ENCODE assay signal across 8 cellular contexts in genomic region chr2:64654063-64654811, GRCh38. TPM values are rescaled to one million over a fixed set of nuclear protein-coding genes. Genes with fewer than 3 reads are reported as not detected.
A peak's percentile ranks its signal among the peaks of the same experiment; 100 is the strongest.
DNase-seq lines count a peak whose midpoint lies in the region; ATAC-seq, FAIRE-seq and TF ChIP-seq lines count a peak whose summit lies in the region.

No MANE protein-coding gene starts in this region.

- H3K9me3 ChIP-seq in Caco-2 (no peaks in the 10 kb centered on the region), neural progenitor cell (ENCODE audit: low read depth) (no peaks in the 10 kb centered on the region)

- H3K36me3 ChIP-seq in Caco-2 (ENCODE audit: control insufficient read depth, insufficient read depth, low read length) (no peaks in the 10 kb centered on the region), neural progenitor cell (no peaks in the 10 kb centered on the region)

- FAIRE-seq in RCC 7860 (lab: Jason Lieb, UNC) (no peak), urothelium cell line (lab: Jason Lieb, UNC) (peak; percentile 79)

- H3K27ac ChIP-seq in neural progenitor cell = peak overlapping the region; percentile 99

- peak overlapping the region; percentile 83 for H3K4me2 ChIP-seq in neural progenitor cell

- H2AFZ ChIP-seq in neural progenitor cell (replicated peaks) = peak overlapping the region; percentile 69

- DNase-seq in Caco-2 = peak; percentile 89 to 90
- DNase-seq in HT1080 (ENCODE audit: low read depth) = peak; percentile 82
- DNase-seq in RCC 7860 (ENCODE audit: low spot score) = peak; percentile 94
- DNase-seq in activated T-helper 1 cell treated with anti-CD3 and anti-CD28 coated beads, Interleukin-2, amount 50 U/mL, for 16 hours (ENCODE audit: low read depth in 1 of 2, low spot score in 1 of 2) = peak; percentile 32 to 44
- DNase-seq in fibroblast of gingiva (ENCODE audit: low read depth) = peak; percentile 87
- DNase-seq in neural progenitor cell (ENCODE audit: low spot score) = peak; percentile 92
- peak; percentile 91 for DNase-seq in urothelium cell line (ENCODE audit: low spot score)

- H4K20me1 ChIP-seq in neural progenitor cell (ENCODE audit: low read depth) = peaks cover 37% of the 10 kb centered on the region

- peak; percentile 34 for ATAC-seq in GM21390 (IDR thresholded peaks at IDR 0.05; ENCODE audit: unreplicated experiment)

- H3K4me3 ChIP-seq in Caco-2 (ENCODE audit: low read depth, low read length) (peak overlapping the region; percentile 92), neural progenitor cell (peak overlapping the region; percentile 64)

- POLR2A ChIA-PET in Caco-2 (lab: Charles Lee) = interaction anchor here (0.6 to 4.7 kb wide), 30 partner anchors 9 to 654 kb away, joined by 3 to 98 read pairs (median 4); partner anchors contain the start of genes ACTR2, AFTPH, CEP68 and RAB1A

- H3K27ac Mint-ChIP-seq in Caco-2 (ENCODE audit: unreplicated experiment) (peak overlapping the region; percentile 82), neural progenitor cell (peak overlapping the region; percentile 93)

- CTCF ChIA-PET in Caco-2 (lab: Charles Lee) = interaction anchor here (0.7 to 3.2 kb wide), 12 partner anchors 8 to 259 kb away, joined by 3 to 31 read pairs (median 3); no protein-coding TSS in a partner anchor

- H3K4me1 Mint-ChIP-seq in Caco-2 (ENCODE audit: low read depth, unreplicated experiment) (peaks cover 38% of the 10 kb centered on the region), neural progenitor cell (peaks cover 46% of the 10 kb centered on the region)

- peaks cover 20% of the 10 kb centered on the region for H3K36me3 Mint-ChIP-seq in Caco-2 (ENCODE audit: insufficient read depth, unreplicated experiment)
- H3K36me3 Mint-ChIP-seq in neural progenitor cell = no peaks in the 10 kb centered on the region

- H3F3A ChIP-seq in neural progenitor cell (ENCODE audit: low read depth) = peaks cover 54% of the 10 kb centered on the region

- no peaks in the 10 kb centered on the region for H3K9me3 Mint-ChIP-seq in Caco-2 (ENCODE audit: unreplicated experiment)
- no peaks in the 10 kb centered on the region for H3K9me3 Mint-ChIP-seq in neural progenitor cell

- no TSS peak for BruUV-seq in Caco-2 (replicated peaks; lab: Mats Ljungman, UMichigan)

- TF ChIP-seq CTCF in Caco-2 (IDR thresholded peaks at IDR 0.05; ENCODE audit: insufficient read depth in 1 of 2, low read depth in 1 of 2, low read length in 1 of 2, severe bottlenecking in 1 of 2, unreplicated experiment in 1 of 2) = no peak
- TF ChIP-seq CTCF in neural progenitor cell (IDR thresholded peaks at IDR 0.05) = no peak

- intact Hi-C loops in Caco-2 (cut with micrococcal nuclease; ENCODE audit: unreplicated experiment) = loop anchor here (2.0 to 10.0 kb wide), 5 partner anchors 45 to 571 kb away; partner anchors contain the start of genes ACTR2 and AFTPH

- peak overlapping the region; percentile 57 for H3K9ac ChIP-seq in neural progenitor cell

- H3K27me3 ChIP-seq in Caco-2 (replicated peaks; ENCODE audit: control insufficient read depth, insufficient read depth, low read length) (no peaks in the 10 kb centered on the region), neural progenitor cell (no peaks in the 10 kb centered on the region)

- H3K4me1 ChIP-seq in Caco-2 (peaks cover 26% of the 10 kb centered on the region), neural progenitor cell (peaks cover 42% of the 10 kb centered on the region)

- H3K4me3 Mint-ChIP-seq in Caco-2 (ENCODE audit: unreplicated experiment) (peak overlapping the region; percentile 91), neural progenitor cell (peak overlapping the region; percentile 91)

- H3K27me3 Mint-ChIP-seq in Caco-2 (ENCODE audit: insufficient read depth, unreplicated experiment) (no peaks in the 10 kb centered on the region), neural progenitor cell (ENCODE audit: insufficient read depth, low read depth) (no peaks in the 10 kb centered on the region)

- H3K79me2 ChIP-seq in neural progenitor cell (ENCODE audit: low read depth) = peaks cover 39% of the 10 kb centered on the region

RNA-seq across cellular contexts. Expression of gene SERTAD2, which starts 0.5 kb away (rescaled TPM):
- total RNA-seq in Caco-2 (2022) = 25.1 and 25.8 TPM in 2 replicates
- 4.8 and 6.6 TPM in 2 replicates for total RNA-seq in HT1080 (2014; rRNA removed; shearing (Covaris generic))
- polyA plus RNA-seq in HT1080 (2015; cell fraction: cytosol; rRNA removed) = 21.0 and 26.3 TPM in 2 replicates
- polyA plus RNA-seq in HT1080 (2015; cell fraction: nucleus; rRNA removed) = 10.9 and 16.7 TPM in 2 replicates
- total RNA-seq in neural progenitor cell (ENCODE audit: low replicate concordance) = 12.2 and 19.1 TPM in 2 replicates

Comparison
In these comparisons a context has a peak if more than half of its experiments do, and no peak if none do; other contexts are left out.
1. Peak in every context shown above with its lines: DNase-seq, ATAC-seq, H3K4me3 ChIP-seq and H3K27ac ChIP-seq.
2. DNase-seq: peak in every context shown above with its lines; median percentile 94 in RCC 7860; 92 in neural progenitor cell; 91 in urothelium cell line; 90 in Caco-2; 87 in fibroblast of gingiva; 82 in HT1080; 38 in activated T-helper 1 cell treated with anti-CD3 and anti-CD28 coated beads, Interleukin-2, amount 50 U/mL, for 16 hours.